In genomic region chr1:161216945-161217712, GRCh38 we compare ENCODE assay signal across 8 cellular contexts. TPM values are rescaled to one million over a fixed set of nuclear protein-coding genes. Genes with fewer than 3 reads are reported as not detected.
DNase-seq lines count a peak whose midpoint lies in the region; ATAC-seq and TF ChIP-seq lines count a peak whose summit lies in the region.

No MANE protein-coding gene starts in this region.

- no peak overlapping the region for H4K91ac ChIP-seq in neuronal stem cell (ENCODE audit: low read depth, low read length, poor library complexity)

- H3K36me3 ChIP-seq in neuronal stem cell (replicated peaks in 1 of 2; ENCODE audit: control insufficient read depth in 2 of 2, insufficient read depth in 2 of 2, low read length in 2 of 2) (peaks cover 15 to 31% of the 10 kb centered on the region in 2 donors), BE2C (peaks cover 22% of the 10 kb centered on the region)

- H3K9me3 ChIP-seq in neuronal stem cell (replicated peaks in 1 of 2; ENCODE audit: control insufficient read depth in 2 of 2, insufficient read depth in 1 of 2, low read depth in 1 of 2, low read length in 2 of 2) (no peaks in the 10 kb centered on the region), BE2C (no peaks in the 10 kb centered on the region)

- peak overlapping the region; percentile 61 for H2AFZ ChIP-seq in neuronal stem cell (ENCODE audit: low read length)

- H3K4me3 ChIP-seq in NB4 (ENCODE audit: low read depth, low read length) = peak overlapping the region; percentile 51
- H3K4me3 ChIP-seq in dorsolateral prefrontal cortex = peak overlapping the region in 33 of 59 donors; percentile 8 to 53 (median 30)
- H3K4me3 ChIP-seq in neuronal stem cell (ENCODE audit: low read length in 2 of 2) = no peak overlapping the region
- no peak overlapping the region for H3K4me3 ChIP-seq in BE2C (ENCODE audit: low read depth, low read length)

- H3K36me3 Mint-ChIP-seq in HFFc6 (ENCODE audit: low read depth) = peaks cover 16% of the 10 kb centered on the region
- peaks cover 30% of the 10 kb centered on the region for H3K36me3 Mint-ChIP-seq in activated CD4-positive, alpha-beta T cell treated with anti-CD3 and anti-CD28 coated beads, Interleukin-2, amount 10 ng/mL, durations not matched to agents 7 days and 5 days (ENCODE audit: low read depth)

- H3K4me1 Mint-ChIP-seq in HFFc6 (ENCODE audit: low read depth) = peaks cover 25% of the 10 kb centered on the region
- H3K4me1 Mint-ChIP-seq in activated CD4-positive, alpha-beta T cell treated with anti-CD3 and anti-CD28 coated beads, Interleukin-2, amount 10 ng/mL, durations not matched to agents 7 days and 5 days = peaks cover 50% of the 10 kb centered on the region

- intact Hi-C loops in dorsolateral prefrontal cortex (cut with DNase I) = no loop called here

- H3K27me3 Mint-ChIP-seq in HFFc6 (ENCODE audit: insufficient read depth) = peaks cover 2% of the 10 kb centered on the region; the same call in 1 of the 2 replicates
- no peaks in the 10 kb centered on the region for H3K27me3 Mint-ChIP-seq in activated CD4-positive, alpha-beta T cell treated with anti-CD3 and anti-CD28 coated beads, Interleukin-2, amount 10 ng/mL, durations not matched to agents 7 days and 5 days

- H3K4me3 Mint-ChIP-seq in HFFc6 = peak overlapping the region; percentile 65
- no peak overlapping the region for H3K4me3 Mint-ChIP-seq in activated CD4-positive, alpha-beta T cell treated with anti-CD3 and anti-CD28 coated beads, Interleukin-2, amount 10 ng/mL, durations not matched to agents 7 days and 5 days

- WGBS in neuronal stem cell (ENCODE audit: extremely low coverage in 2 of 2, insufficient read length in 2 of 2, insufficient replicate concordance in 1 of 2), 2 donors = no CpG with 5 or more reads among the region's 7 CpGs

- TF ChIP-seq CTCF in HFFc6 (IDR thresholded peaks at IDR 0.05) (no peak), NB4 (IDR thresholded peaks at IDR 0.05; ENCODE audit: low read depth, low read length) (no peak), dorsolateral prefrontal cortex (IDR thresholded peaks at IDR 0.05 in 54 of 56, conservative IDR thresholded peaks at IDR 0.05 in 2 of 56; ENCODE audit: low read depth in 1 of 56, partially characterized antibody in 56 of 56) (no peak), BE2C (IDR thresholded peaks at IDR 0.05; ENCODE audit: low read depth, low read length) (no peak)

- H2BK15ac ChIP-seq in neuronal stem cell (ENCODE audit: low read length) = no peak overlapping the region

- H3K4me1 ChIP-seq in neuronal stem cell (ENCODE audit: control insufficient read depth in 2 of 2, insufficient read depth in 1 of 2, low read depth in 1 of 2, low read length in 2 of 2) = peaks cover 4 to 6% of the 10 kb centered on the region in 2 donors
- H3K4me1 ChIP-seq in BE2C = no peaks in the 10 kb centered on the region

- POLR2A ChIA-PET in activated CD4-positive, alpha-beta T cell treated with anti-CD3 and anti-CD28 coated beads, Interleukin-2, amount 10 ng/mL, durations not matched to agents 7 days and 5 days (lab: Charles Lee) = no interaction called here

- no peak overlapping the region for H4K8ac ChIP-seq in neuronal stem cell (ENCODE audit: low read depth, low read length)

- no peak overlapping the region for H2BK12ac ChIP-seq in neuronal stem cell (ENCODE audit: low read length)

- no peak overlapping the region for H3K4me2 ChIP-seq in neuronal stem cell (ENCODE audit: insufficient read depth, low read length, poor library complexity, severe bottlenecking)

- no peak overlapping the region for H2AK5ac ChIP-seq in neuronal stem cell (ENCODE audit: low read depth, low read length)

- no peak overlapping the region for H3K4ac ChIP-seq in neuronal stem cell (ENCODE audit: low read length)

- peak overlapping the region; percentile 93 for H3K27ac Mint-ChIP-seq in HFFc6
- H3K27ac Mint-ChIP-seq in activated CD4-positive, alpha-beta T cell treated with anti-CD3 and anti-CD28 coated beads, Interleukin-2, amount 10 ng/mL, durations not matched to agents 7 days and 5 days = no peak overlapping the region

- DNase-seq in HFFc6 (peak; percentile 66), NB4 (ENCODE audit: low read depth) (peak; percentile 87), dorsolateral prefrontal cortex (no peak), neuronal stem cell (ENCODE audit: low spot score) (no peak), dedifferentiated amniotic fluid mesenchymal stem cell (ENCODE audit: extremely low spot score) (no peak), BE2C (no peak)
- no peak for DNase-seq in activated CD4-positive, alpha-beta T cell treated with anti-CD3 and anti-CD28 coated beads, Interleukin-2, amount 10 ng/mL, durations not matched to agents 7 days and 5 days

- H3K14ac ChIP-seq in neuronal stem cell (ENCODE audit: low read length) = no peak overlapping the region

- H3K9me3 Mint-ChIP-seq in HFFc6 = no peaks in the 10 kb centered on the region
- H3K9me3 Mint-ChIP-seq in activated CD4-positive, alpha-beta T cell treated with anti-CD3 and anti-CD28 coated beads, Interleukin-2, amount 10 ng/mL, durations not matched to agents 7 days and 5 days = no peaks in the 10 kb centered on the region

- H3K9ac ChIP-seq in neuronal stem cell (ENCODE audit: low read depth, low read length, poor library complexity) = no peak overlapping the region

- H3K27me3 ChIP-seq in dorsolateral prefrontal cortex (no peaks in the 10 kb centered on the region), neuronal stem cell (ENCODE audit: control insufficient read depth in 3 of 3, insufficient read depth in 3 of 3, low read depth in 1 of 3, low read length in 3 of 3) (peaks cover 0 to 1% (median under 1%) of the 10 kb centered on the region in 3 experiments), BE2C (no peaks in the 10 kb centered on the region)

- peak overlapping the region in 43 of 59 donors; percentile 1 to 87 (median 57) for H3K27ac ChIP-seq in dorsolateral prefrontal cortex
- no peak overlapping the region for H3K27ac ChIP-seq in neuronal stem cell (replicated peaks; ENCODE audit: low read length)

- no peaks in the 10 kb centered on the region for H3K79me1 ChIP-seq in neuronal stem cell (ENCODE audit: low read depth, low read length)

- TF ChIP-seq POLR2A in NB4 (IDR thresholded peaks at IDR 0.05; ENCODE audit: extremely low read depth, insufficient read length) = no peak

- H2BK120ac ChIP-seq in neuronal stem cell (ENCODE audit: low read depth, low read length) = no peak overlapping the region

- H3K23ac ChIP-seq in neuronal stem cell (ENCODE audit: low read depth, low read length, poor library complexity) = no peak overlapping the region

- ATAC-seq in GM18499 (IDR thresholded peaks at IDR 0.05; ENCODE audit: insufficient read depth, unreplicated experiment) = peak; percentile 84

- CTCF ChIA-PET in activated CD4-positive, alpha-beta T cell treated with anti-CD3 and anti-CD28 coated beads, Interleukin-2, amount 10 ng/mL, durations not matched to agents 7 days and 5 days (lab: Charles Lee) = interaction anchor here (0.6 to 3.6 kb wide), 10 partner anchors 7 to 169 kb away, joined by 3 to 23 read pairs (median 4); partner anchors contain the start of genes ADAMTS4, NDUFS2 and TOMM40L

- no peak overlapping the region for H3K18ac ChIP-seq in neuronal stem cell (ENCODE audit: low read length)

- no peak overlapping the region for H2BK5ac ChIP-seq in neuronal stem cell (ENCODE audit: low read length)

RNA-seq across cellular contexts. Expression of gene FCER1G, which starts 2.0 kb away (rescaled TPM):
- 1 to 10 TPM in 1 of 6 experiments, under 1 TPM in 4, not detected in 1; 0.33 to 1.0 (median 0.53) TPM for total RNA-seq in HFFc6 (2021; fragmentation: NEBNext Ultra II Directional; extraction: Animal tissue kit (Norgen Biotek cat#: 25700))
- 10 to 100 TPM in 76 of 120 experiments, 1 to 10 TPM in 44; 1.7 to 86.4 (median 12.9) TPM for total RNA-seq in dorsolateral prefrontal cortex
- polyA plus RNA-seq in neuronal stem cell (2013, experiment 1 of 2) = 1.1 TPM
- polyA plus RNA-seq in neuronal stem cell (2013, experiment 2 of 2) = 0.93 TPM
- polyA plus RNA-seq in BE2C (2012; ENCODE audit: insufficient read depth, insufficient read length, low read depth) = not detected
- 1 to 10 TPM; 1.8 to 3.0 TPM for total RNA-seq in activated CD4-positive, alpha-beta T cell treated with anti-CD3 and anti-CD28 coated beads, Interleukin-2, amount 10 ng/mL, durations not matched to agents 7 days and 5 days

RNA-seq across cellular contexts. Expression of gene APOA2, which starts 6.3 kb away (rescaled TPM):
- not detected for total RNA-seq in HFFc6 (2021; fragmentation: NEBNext Ultra II Directional; extraction: Animal tissue kit (Norgen Biotek cat#: 25700))
- not detected for total RNA-seq in dorsolateral prefrontal cortex
- not detected for polyA plus RNA-seq in neuronal stem cell (2013, experiment 1 of 2)
- polyA plus RNA-seq in neuronal stem cell (2013, experiment 2 of 2) = not detected
- not detected for polyA plus RNA-seq in BE2C (2012; ENCODE audit: insufficient read depth, insufficient read length, low read depth)
- total RNA-seq in activated CD4-positive, alpha-beta T cell treated with anti-CD3 and anti-CD28 coated beads, Interleukin-2, amount 10 ng/mL, durations not matched to agents 7 days and 5 days = not detected

RNA-seq across cellular contexts. Expression of gene TOMM40L, which starts 8.7 kb away (rescaled TPM):
- total RNA-seq in HFFc6 (2021; fragmentation: NEBNext Ultra II Directional; extraction: Animal tissue kit (Norgen Biotek cat#: 25700)) = 10 to 100 TPM in 5 of 6 experiments, 1 to 10 TPM in 1; 9.8 to 13.6 (median 10.6) TPM
- 10 to 100 TPM; 20.2 to 44.3 (median 32.3) TPM for total RNA-seq in dorsolateral prefrontal cortex
- 7.2 TPM for polyA plus RNA-seq in neuronal stem cell (2013, experiment 1 of 2)
- polyA plus RNA-seq in neuronal stem cell (2013, experiment 2 of 2) = 6.8 TPM
- polyA plus RNA-seq in BE2C (2012; ENCODE audit: insufficient read depth, insufficient read length, low read depth) = 38.9 TPM
- 10 to 100 TPM; 16.7 to 17.3 TPM for total RNA-seq in activated CD4-positive, alpha-beta T cell treated with anti-CD3 and anti-CD28 coated beads, Interleukin-2, amount 10 ng/mL, durations not matched to agents 7 days and 5 days

RNA-seq across cellular contexts. Expression of gene NDUFS2, which starts 15.0 kb away (rescaled TPM):
- total RNA-seq in HFFc6 (2021; fragmentation: NEBNext Ultra II Directional; extraction: Animal tissue kit (Norgen Biotek cat#: 25700)) = 10 to 100 TPM; 81.5 to 90.8 (median 85.8) TPM
- 100 to 1,000 TPM in 116 of 120 experiments, 10 to 100 TPM in 4; 77.0 to 176 (median 131) TPM for total RNA-seq in dorsolateral prefrontal cortex
- 59.9 TPM for polyA plus RNA-seq in neuronal stem cell (2013, experiment 1 of 2)
- 60.5 TPM for polyA plus RNA-seq in neuronal stem cell (2013, experiment 2 of 2)
- polyA plus RNA-seq in BE2C (2012; ENCODE audit: insufficient read depth, insufficient read length, low read depth) = 217 TPM
- 10 to 100 TPM; 74.2 to 82.1 TPM for total RNA-seq in activated CD4-positive, alpha-beta T cell treated with anti-CD3 and anti-CD28 coated beads, Interleukin-2, amount 10 ng/mL, durations not matched to agents 7 days and 5 days

RNA-seq across cellular contexts. Expression of gene ADAMTS4, which starts 18.3 kb away (rescaled TPM):
- 1 to 10 TPM; 3.4 to 8.3 (median 6.5) TPM for total RNA-seq in HFFc6 (2021; fragmentation: NEBNext Ultra II Directional; extraction: Animal tissue kit (Norgen Biotek cat#: 25700))
- 100 to 1,000 TPM in 8 of 120 experiments, 10 to 100 TPM in 98, 1 to 10 TPM in 14; 2.9 to 153 (median 35.3) TPM for total RNA-seq in dorsolateral prefrontal cortex
- polyA plus RNA-seq in neuronal stem cell (2013, experiment 1 of 2) = 1.6 TPM
- polyA plus RNA-seq in neuronal stem cell (2013, experiment 2 of 2) = 1.7 TPM
- polyA plus RNA-seq in BE2C (2012; ENCODE audit: insufficient read depth, insufficient read length, low read depth) = 1.4 TPM
- 1 to 10 TPM in 1 of 2 experiments, under 1 TPM in 1; 0.31 to 1.3 TPM for total RNA-seq in activated CD4-positive, alpha-beta T cell treated with anti-CD3 and anti-CD28 coated beads, Interleukin-2, amount 10 ng/mL, durations not matched to agents 7 days and 5 days

Comparison
In these comparisons a context has a peak if more than half of its experiments do, and no peak if none do; other contexts are left out.
1. DNase-seq: peak in HFFc6 (single experiment) and NB4 (single experiment); none in dorsolateral prefrontal cortex (0 of 10), neuronal stem cell (single experiment), dedifferentiated amniotic fluid mesenchymal stem cell (single experiment), BE2C (single experiment) and activated CD4-positive, alpha-beta T cell treated with anti-CD3 and anti-CD28 coated beads, Interleukin-2, amount 10 ng/mL, durations not matched to agents 7 days and 5 days (single experiment).
2. H3K4me3 ChIP-seq: peak in NB4 (single experiment) and dorsolateral prefrontal cortex (33 of 59); none in neuronal stem cell (0 of 2) and BE2C (single experiment).